1 cellular context compared by ENCODE assay signal in genomic region chr19:45883586-45883880, GRCh38.
TF ChIP-seq lines count a peak whose summit lies in the region.

No MANE protein-coding gene starts in this region.

TF ChIP-seq in GM12878, 131 proteins besides CTCF, POLR2A, EP300 and RAD21:
- TF ChIP-seq CBFB (IDR thresholded peaks at IDR 0.05; ENCODE audit: low read depth) (0 out of 2 replicates have a peak, but pooled peaks have one; percentile 4), FOS (IDR thresholded peaks at IDR 0.05; ENCODE audit: borderline replicate concordance, extremely low read depth, insufficient read length) (no peak), USF1 (IDR thresholded peaks at IDR 0.05; ENCODE audit: borderline replicate concordance, extremely low read length, insufficient read depth, low read depth, low read length) (no peak), TCF7 (IDR thresholded peaks at IDR 0.05; ENCODE audit: borderline replicate concordance) (no peak), RELA (IDR thresholded peaks at IDR 0.05; ENCODE audit: borderline replicate concordance, partially characterized antibody) (no peak), BRCA1 (IDR thresholded peaks at IDR 0.05; ENCODE audit: low read depth, low read length) (no peak), JUNB (IDR thresholded peaks at IDR 0.05) (peak; percentile 21; the same call in 1 of the 2 replicates), BACH1 (IDR thresholded peaks at IDR 0.05; ENCODE audit: borderline replicate concordance) (no peak)
TF ChIP-seq in GM12878: peak in this region for 2.
